1 cellular context compared by ENCODE assay signal in genomic region chr12:46771268-46771837, GRCh38.
TF ChIP-seq lines count a peak whose summit lies in the region.

No MANE protein-coding gene starts in this region.

TF ChIP-seq in GM12878, 131 proteins besides CTCF, POLR2A, EP300 and RAD21:
- TF ChIP-seq MEF2B (IDR thresholded peaks at IDR 0.05; ENCODE audit: partially characterized antibody, poor library complexity, severe bottlenecking) (no peak), MAX (IDR thresholded peaks at IDR 0.05; ENCODE audit: low read depth, low read length) (no peak), SIX5 (IDR thresholded peaks at IDR 0.05; ENCODE audit: low read depth, low read length, severe bottlenecking) (no peak), CREB1 (IDR thresholded peaks at IDR 0.05; ENCODE audit: low read depth) (no peak), TARDBP (IDR thresholded peaks at IDR 0.05; ENCODE audit: borderline replicate concordance) (no peak), SMC3 (IDR thresholded peaks at IDR 0.05; ENCODE audit: borderline replicate concordance, low read length) (no peak), MYB (IDR thresholded peaks at IDR 0.05; ENCODE audit: borderline replicate concordance, low read depth, low read length) (no peak), ZNF207 (IDR thresholded peaks at IDR 0.05; ENCODE audit: borderline replicate concordance) (no peak), EED (IDR thresholded peaks at IDR 0.05; ENCODE audit: low read depth) (no peak), ATF3 (IDR thresholded peaks at IDR 0.05; ENCODE audit: borderline replicate concordance, extremely low read depth, low read depth, low read length) (no peak), FOXM1 (IDR thresholded peaks at IDR 0.05; ENCODE audit: low read depth, low read length) (no peak)
